In the genomic region with DNA sequence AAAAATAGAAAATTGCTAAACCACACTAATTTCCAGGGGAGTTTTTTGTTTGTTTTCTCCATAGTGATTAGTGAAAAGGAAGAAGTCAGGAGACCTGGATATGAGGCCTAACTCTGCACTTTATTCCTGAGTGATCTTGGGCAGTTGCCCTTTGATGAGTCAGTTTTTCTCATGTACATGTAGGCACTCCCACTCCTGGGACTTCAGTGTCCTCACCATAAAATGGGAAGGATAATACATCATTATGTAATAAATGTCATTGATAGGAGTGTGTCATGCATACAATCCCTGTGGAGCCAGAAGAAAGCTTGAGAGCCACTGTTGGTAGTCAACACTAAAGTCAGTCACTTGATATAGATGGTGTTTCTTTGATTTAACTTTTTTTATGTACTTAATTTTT, we compare ENCODE assay signal across 1 cellular context.
TF ChIP-seq lines count a peak whose summit lies in the region.

No MANE protein-coding gene starts in this region.

TF ChIP-seq in SK-N-SH, 30 proteins besides CTCF, POLR2A, EP300 and RAD21:
- TF ChIP-seq NFIC (IDR thresholded peaks at IDR 0.05; ENCODE audit: borderline replicate concordance) (peak; percentile 47), GABPA (IDR thresholded peaks at IDR 0.05; ENCODE audit: low read depth) (no peak), NRF1 (IDR thresholded peaks at IDR 0.05; ENCODE audit: low read depth, low read length) (no peak), TCF12 (IDR thresholded peaks at IDR 0.05) (peak; percentile 47), MXI1 (IDR thresholded peaks at IDR 0.05; ENCODE audit: low read depth, low read length) (no peak), MEF2A (IDR thresholded peaks at IDR 0.05; ENCODE audit: borderline replicate concordance, low read depth) (no peak), JUND (IDR thresholded peaks at IDR 0.05) (peak; percentile 70), TAF1 (IDR thresholded peaks at IDR 0.05; ENCODE audit: borderline replicate concordance, low read depth, low read length) (no peak), GATA2 (CRISPR knock-in tag; IDR thresholded peaks at IDR 0.05) (no peak), RXRA (IDR thresholded peaks at IDR 0.05; ENCODE audit: borderline replicate concordance, low read depth) (no peak), FOXM1 (IDR thresholded peaks at IDR 0.05; ENCODE audit: low read depth) (no peak), EZH2phosphoT487 (IDR thresholded peaks at IDR 0.05; ENCODE audit: borderline replicate concordance, low read depth) (no peak), POLR2AphosphoS5 (IDR thresholded peaks at IDR 0.05; ENCODE audit: low read depth, low read length) (no peak), SIN3A (IDR thresholded peaks at IDR 0.05; ENCODE audit: borderline replicate concordance, low read depth, low read length) (0 out of 2 replicates have a peak, but pooled peaks have one; percentile 28), FOSL2 (IDR thresholded peaks at IDR 0.05; ENCODE audit: borderline replicate concordance, low read depth) (peak; percentile 68; the same call in 1 of the 2 replicates), CHD2 (IDR thresholded peaks at IDR 0.05; ENCODE audit: low read length, partially characterized antibody) (no peak)
- TF ChIP-seq, protein P1, sequence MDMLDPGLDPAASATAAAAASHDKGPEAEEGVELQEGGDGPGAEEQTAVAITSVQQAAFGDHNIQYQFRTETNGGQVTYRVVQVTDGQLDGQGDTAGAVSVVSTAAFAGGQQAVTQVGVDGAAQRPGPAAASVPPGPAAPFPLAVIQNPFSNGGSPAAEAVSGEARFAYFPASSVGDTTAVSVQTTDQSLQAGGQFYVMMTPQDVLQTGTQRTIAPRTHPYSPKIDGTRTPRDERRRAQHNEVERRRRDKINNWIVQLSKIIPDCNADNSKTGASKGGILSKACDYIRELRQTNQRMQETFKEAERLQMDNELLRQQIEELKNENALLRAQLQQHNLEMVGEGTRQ (IDR thresholded peaks at IDR 0.05; ENCODE audit: borderline replicate concordance, low read depth, low read length) = no peak
- TF ChIP-seq, protein P2, sequence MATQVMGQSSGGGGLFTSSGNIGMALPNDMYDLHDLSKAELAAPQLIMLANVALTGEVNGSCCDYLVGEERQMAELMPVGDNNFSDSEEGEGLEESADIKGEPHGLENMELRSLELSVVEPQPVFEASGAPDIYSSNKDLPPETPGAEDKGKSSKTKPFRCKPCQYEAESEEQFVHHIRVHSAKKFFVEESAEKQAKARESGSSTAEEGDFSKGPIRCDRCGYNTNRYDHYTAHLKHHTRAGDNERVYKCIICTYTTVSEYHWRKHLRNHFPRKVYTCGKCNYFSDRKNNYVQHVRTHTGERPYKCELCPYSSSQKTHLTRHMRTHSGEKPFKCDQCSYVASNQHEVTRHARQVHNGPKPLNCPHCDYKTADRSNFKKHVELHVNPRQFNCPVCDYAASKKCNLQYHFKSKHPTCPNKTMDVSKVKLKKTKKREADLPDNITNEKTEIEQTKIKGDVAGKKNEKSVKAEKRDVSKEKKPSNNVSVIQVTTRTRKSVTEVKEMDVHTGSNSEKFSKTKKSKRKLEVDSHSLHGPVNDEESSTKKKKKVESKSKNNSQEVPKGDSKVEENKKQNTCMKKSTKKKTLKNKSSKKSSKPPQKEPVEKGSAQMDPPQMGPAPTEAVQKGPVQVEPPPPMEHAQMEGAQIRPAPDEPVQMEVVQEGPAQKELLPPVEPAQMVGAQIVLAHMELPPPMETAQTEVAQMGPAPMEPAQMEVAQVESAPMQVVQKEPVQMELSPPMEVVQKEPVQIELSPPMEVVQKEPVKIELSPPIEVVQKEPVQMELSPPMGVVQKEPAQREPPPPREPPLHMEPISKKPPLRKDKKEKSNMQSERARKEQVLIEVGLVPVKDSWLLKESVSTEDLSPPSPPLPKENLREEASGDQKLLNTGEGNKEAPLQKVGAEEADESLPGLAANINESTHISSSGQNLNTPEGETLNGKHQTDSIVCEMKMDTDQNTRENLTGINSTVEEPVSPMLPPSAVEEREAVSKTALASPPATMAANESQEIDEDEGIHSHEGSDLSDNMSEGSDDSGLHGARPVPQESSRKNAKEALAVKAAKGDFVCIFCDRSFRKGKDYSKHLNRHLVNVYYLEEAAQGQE (IDR thresholded peaks at IDR 0.05; ENCODE audit: low read depth, low read length) = no peak
- TF ChIP-seq, protein P3, sequence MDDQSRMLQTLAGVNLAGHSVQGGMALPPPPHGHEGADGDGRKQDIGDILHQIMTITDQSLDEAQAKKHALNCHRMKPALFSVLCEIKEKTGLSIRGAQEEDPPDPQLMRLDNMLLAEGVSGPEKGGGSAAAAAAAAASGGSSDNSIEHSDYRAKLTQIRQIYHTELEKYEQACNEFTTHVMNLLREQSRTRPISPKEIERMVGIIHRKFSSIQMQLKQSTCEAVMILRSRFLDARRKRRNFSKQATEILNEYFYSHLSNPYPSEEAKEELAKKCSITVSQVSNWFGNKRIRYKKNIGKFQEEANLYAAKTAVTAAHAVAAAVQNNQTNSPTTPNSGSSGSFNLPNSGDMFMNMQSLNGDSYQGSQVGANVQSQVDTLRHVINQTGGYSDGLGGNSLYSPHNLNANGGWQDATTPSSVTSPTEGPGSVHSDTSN (IDR thresholded peaks at IDR 0.05) = peak; percentile 78
- TF ChIP-seq, protein P4, sequence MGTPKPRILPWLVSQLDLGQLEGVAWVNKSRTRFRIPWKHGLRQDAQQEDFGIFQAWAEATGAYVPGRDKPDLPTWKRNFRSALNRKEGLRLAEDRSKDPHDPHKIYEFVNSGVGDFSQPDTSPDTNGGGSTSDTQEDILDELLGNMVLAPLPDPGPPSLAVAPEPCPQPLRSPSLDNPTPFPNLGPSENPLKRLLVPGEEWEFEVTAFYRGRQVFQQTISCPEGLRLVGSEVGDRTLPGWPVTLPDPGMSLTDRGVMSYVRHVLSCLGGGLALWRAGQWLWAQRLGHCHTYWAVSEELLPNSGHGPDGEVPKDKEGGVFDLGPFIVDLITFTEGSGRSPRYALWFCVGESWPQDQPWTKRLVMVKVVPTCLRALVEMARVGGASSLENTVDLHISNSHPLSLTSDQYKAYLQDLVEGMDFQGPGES (IDR thresholded peaks at IDR 0.05; ENCODE audit: low read depth, low read length) = no peak
